Comparison of ENCODE assay signal across 16 cellular contexts in the genomic region with DNA sequence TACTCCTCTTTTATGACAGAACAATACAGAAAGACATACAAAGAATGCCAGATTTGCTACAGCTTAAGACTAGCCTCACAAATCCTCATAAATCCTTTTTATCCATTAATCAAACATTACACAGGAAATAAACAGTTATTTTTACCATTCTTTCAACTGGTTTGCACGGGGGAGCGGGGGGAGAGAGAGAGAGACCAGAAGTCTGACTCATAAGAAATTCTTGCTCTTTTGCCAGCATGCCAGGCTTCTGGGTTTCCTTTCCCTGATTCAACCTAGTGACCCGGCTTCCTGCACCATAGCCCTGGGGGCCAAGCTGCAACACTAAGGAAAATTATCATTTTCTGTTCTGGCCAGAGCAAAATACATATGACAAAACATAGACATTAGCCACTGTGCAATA. TPM values are rescaled to one million over a fixed set of nuclear protein-coding genes. Genes with fewer than 3 reads are reported as not detected.
A peak's percentile ranks its signal among the peaks of the same experiment; 100 is the strongest.
DNase-seq lines count a peak whose midpoint lies in the region; ATAC-seq, FAIRE-seq and TF ChIP-seq lines count a peak whose summit lies in the region.
"Had no signal": no experiment of that assay in that cellular context is flagged by ENCODE, and none has a peak within 500 bp of the region (broad histone marks: within the 10 kb centered on the region; RNA-seq: fewer than 3 reads in every experiment).

No MANE protein-coding gene starts in this region.

- no peak for TF ChIP-seq CTCF in Calu3 (IDR thresholded peaks at IDR 0.05; ENCODE audit: unreplicated experiment)
- TF ChIP-seq CTCF in epithelial cell of esophagus (IDR thresholded peaks at IDR 0.05; ENCODE audit: insufficient read depth, low read depth, low read length, missing control alignments): no peak
- TF ChIP-seq CTCF in osteocyte (IDR thresholded peaks at IDR 0.05): no peak

- DNase-seq in Calu3: peak; percentile 2
- DNase-seq in RCC 7860 (ENCODE audit: low spot score): peak; percentile 43
- peak; percentile 64 for DNase-seq in epithelial cell of esophagus (ENCODE audit: low read depth)
- no peak for DNase-seq in osteocyte (ENCODE audit: extremely low spot score, unreplicated experiment)
- no peak for DNase-seq in GM19238 (ENCODE audit: insufficient read length, low spot score)
- no peak for DNase-seq in NCI-H1417 treated with DMSO at 0.1 percent for 48 hours (lab: John Stamatoyannopoulos, UW)
- no peak for DNase-seq in SK-N-DZ (ENCODE audit: low spot score)
- DNase-seq: activated CD4-positive, alpha-beta memory T cell treated with anti-CD3 and anti-CD28 coated beads, Interleukin-2, amount 10 ng/mL, durations not matched to agents 7 days and 5 days; activated naive CD4-positive, alpha-beta T cell treated with anti-CD3 and anti-CD28 coated beads, Interleukin-2, amount 10 ng/mL, durations not matched to agents 7 days and 5 days; C1 segment of cervical spinal cord; NCI-H1092; stimulated activated naive B cell treated with anti-CD40 and anti-IgM and Interleukin-4, amounts not matched to agents 10 μg/mL and 1 μg/mL and 100 μg/mL, for 72 hours; SW 1271 had no signal

- H3K36me3 Mint-ChIP-seq in Calu3 (ENCODE audit: insufficient read depth, unreplicated experiment): no peaks in the 10 kb centered on the region
- no peaks in the 10 kb centered on the region for H3K36me3 Mint-ChIP-seq in osteocyte (ENCODE audit: unreplicated experiment)
- H3K36me3 Mint-ChIP-seq: stimulated activated naive B cell treated with anti-CD40 and anti-IgM and Interleukin-4, amounts not matched to agents 10 μg/mL and 1 μg/mL and 100 μg/mL, for 72 hours had no signal

- no peaks in the 10 kb centered on the region for H3K27me3 Mint-ChIP-seq in Calu3 (ENCODE audit: unreplicated experiment)
- H3K27me3 Mint-ChIP-seq in osteocyte (ENCODE audit: unreplicated experiment): no peaks in the 10 kb centered on the region
- H3K27me3 Mint-ChIP-seq: activated CD4-positive, alpha-beta memory T cell treated with anti-CD3 and anti-CD28 coated beads, Interleukin-2, amount 10 ng/mL, durations not matched to agents 7 days and 5 days; activated naive CD4-positive, alpha-beta T cell treated with anti-CD3 and anti-CD28 coated beads, Interleukin-2, amount 10 ng/mL, durations not matched to agents 7 days and 5 days; stimulated activated naive B cell treated with anti-CD40 and anti-IgM and Interleukin-4, amounts not matched to agents 10 μg/mL and 1 μg/mL and 100 μg/mL, for 72 hours had no signal

- H3K4me1 Mint-ChIP-seq in Calu3 (ENCODE audit: low read depth, unreplicated experiment) (no peaks in the 10 kb centered on the region), osteocyte (ENCODE audit: unreplicated experiment) (peaks cover 10% of the 10 kb centered on the region)
- H3K4me1 Mint-ChIP-seq: neural crest cell had no signal

- no peak for ATAC-seq in GM18519 (IDR thresholded peaks at IDR 0.05; ENCODE audit: low FRiP score, unreplicated experiment)
- ATAC-seq: HCT116; stimulated activated naive B cell treated with anti-CD40 and anti-IgM and Interleukin-4, amounts not matched to agents 10 μg/mL and 1 μg/mL and 100 μg/mL, for 72 hours had no signal

- BruUV-seq in Calu3 (replicated peaks; lab: Mats Ljungman, UMichigan): no TSS peak

- CTCF ChIA-PET in Calu3 (lab: Charles Lee): no interaction called here

- FAIRE-seq in RCC 7860 (lab: Jason Lieb, UNC): peak; percentile 86

- no peak overlapping the region for H3K4me3 ChIP-seq in epithelial cell of esophagus (ENCODE audit: low read length)

- intact Hi-C loops in Calu3 (cut with micrococcal nuclease; ENCODE audit: unreplicated experiment): loop anchor here (10.0 kb wide), 1 partner anchor 534 kb away; no protein-coding TSS in a partner anchor

- H3K4me3 Mint-ChIP-seq in Calu3 (ENCODE audit: low read depth, unreplicated experiment) (no peak overlapping the region), osteocyte (ENCODE audit: unreplicated experiment) (no peak overlapping the region)
- H3K4me3 Mint-ChIP-seq: activated CD4-positive, alpha-beta memory T cell treated with anti-CD3 and anti-CD28 coated beads, Interleukin-2, amount 10 ng/mL, durations not matched to agents 7 days and 5 days; activated naive CD4-positive, alpha-beta T cell treated with anti-CD3 and anti-CD28 coated beads, Interleukin-2, amount 10 ng/mL, durations not matched to agents 7 days and 5 days; neural crest cell; stimulated activated naive B cell treated with anti-CD40 and anti-IgM and Interleukin-4, amounts not matched to agents 10 μg/mL and 1 μg/mL and 100 μg/mL, for 72 hours had no signal

- H3K27ac Mint-ChIP-seq in Calu3 (ENCODE audit: unreplicated experiment) (no peak overlapping the region), osteocyte (ENCODE audit: unreplicated experiment) (peak overlapping the region; percentile 66)
- H3K27ac Mint-ChIP-seq: activated CD4-positive, alpha-beta memory T cell treated with anti-CD3 and anti-CD28 coated beads, Interleukin-2, amount 10 ng/mL, durations not matched to agents 7 days and 5 days; activated naive CD4-positive, alpha-beta T cell treated with anti-CD3 and anti-CD28 coated beads, Interleukin-2, amount 10 ng/mL, durations not matched to agents 7 days and 5 days; stimulated activated naive B cell treated with anti-CD40 and anti-IgM and Interleukin-4, amounts not matched to agents 10 μg/mL and 1 μg/mL and 100 μg/mL, for 72 hours had no signal

- H3K9me3 Mint-ChIP-seq in Calu3 (ENCODE audit: low read depth, unreplicated experiment) (peaks cover 4% of the 10 kb centered on the region), osteocyte (ENCODE audit: unreplicated experiment) (peaks cover 15% of the 10 kb centered on the region)

RNA-seq across cellular contexts. Expression of a gene that starts 6.8 kb away (rescaled TPM):
- 16.5 and 19.3 TPM in 2 replicates for total RNA-seq in Calu3 (2022)
- 30.3 and 31.5 TPM in 2 replicates for total RNA-seq in osteocyte
- polyA plus RNA-seq in SK-N-DZ (2014; cell fraction: cytosol; rRNA removed): 10.7 and 11.7 TPM in 2 replicates
- 37.8 and 63.9 TPM in 2 replicates for polyA plus RNA-seq in SK-N-DZ (2014; cell fraction: nucleus; rRNA removed)

Comparison
In these comparisons a context has a peak if more than half of its experiments do, and no peak if none do; other contexts are left out.
1. DNase-seq: peak in Calu3 (single experiment), RCC 7860 (single experiment) and epithelial cell of esophagus (single experiment); none in osteocyte (single experiment), GM19238 (single experiment), NCI-H1417 treated with DMSO at 0.1 percent for 48 hours (single experiment) and SK-N-DZ (single experiment).